9 cellular contexts compared by ENCODE assay signal in the genomic region with DNA sequence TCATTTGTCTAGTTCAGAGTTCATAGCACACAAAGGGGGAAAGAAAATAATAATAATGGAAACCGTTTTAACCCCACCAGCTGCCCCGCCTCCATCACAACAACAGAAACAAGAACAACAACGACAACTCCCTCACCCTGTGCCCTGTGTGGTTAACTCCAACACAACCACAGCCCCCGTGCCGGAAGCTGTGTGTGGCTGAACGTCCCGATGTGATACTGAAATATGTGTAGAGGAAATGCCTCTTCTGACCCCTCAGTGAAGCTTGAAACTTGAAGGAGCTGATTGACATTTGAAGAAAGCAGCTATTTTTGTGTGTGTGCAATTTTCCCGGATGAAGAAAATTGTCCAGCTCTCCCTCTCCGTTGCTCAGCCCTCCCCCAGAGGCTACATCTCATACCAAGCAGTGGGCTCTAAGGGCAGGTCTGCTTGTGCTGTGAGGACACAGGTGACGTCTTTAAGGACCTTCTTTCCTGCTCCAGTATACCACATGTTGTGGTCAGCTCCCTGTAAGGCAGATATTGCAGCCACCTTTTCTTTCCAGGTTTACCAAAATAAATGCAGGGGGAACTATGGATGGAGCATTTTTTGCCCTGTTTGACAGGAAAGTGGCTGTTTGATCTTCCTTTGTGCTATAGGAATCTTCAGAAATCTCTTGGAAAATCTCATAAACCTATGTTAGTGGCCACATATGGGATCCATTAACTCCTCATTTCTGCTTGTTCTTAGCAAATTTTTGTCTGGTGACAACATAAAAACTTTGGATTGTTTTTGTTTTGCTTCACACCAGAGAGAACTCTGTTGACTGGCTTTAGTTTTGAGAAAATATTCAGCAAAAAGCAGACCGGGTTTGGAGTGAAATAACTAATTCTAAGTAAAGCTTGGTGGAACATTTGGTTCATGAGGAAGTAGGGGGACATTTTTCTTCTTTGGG.
A peak's percentile ranks its signal among the peaks of the same experiment; 100 is the strongest.
DNase-seq lines count a peak whose midpoint lies in the region; ATAC-seq, FAIRE-seq and TF ChIP-seq lines count a peak whose summit lies in the region.
"Had no signal": no experiment of that assay in that cellular context is flagged by ENCODE, and none has a peak within 500 bp of the region (broad histone marks: within the 10 kb centered on the region; RNA-seq: fewer than 3 reads in every experiment).

No MANE protein-coding gene starts in this region.

- H3K27me3 Mint-ChIP-seq in effector memory CD8-positive, alpha-beta T cell: peaks cover 5 to 41% of the 10 kb centered on the region in 2 donors

- H3K9me3 Mint-ChIP-seq in effector memory CD8-positive, alpha-beta T cell: no peaks in the 10 kb centered on the region
- H3K9me3 Mint-ChIP-seq: activated B cell treated with CpG ODN at 0.5 μM for 24 hours had no signal

- H3K4me1 Mint-ChIP-seq in effector memory CD8-positive, alpha-beta T cell (ENCODE audit: low read depth in 2 of 2): peaks cover 37 to 39% of the 10 kb centered on the region in 2 donors

- H3K4me3 Mint-ChIP-seq in effector memory CD8-positive, alpha-beta T cell: peak overlapping the region; percentile 76 to 78
- H3K4me3 Mint-ChIP-seq: activated B cell treated with CpG ODN at 0.5 μM for 24 hours had no signal

- no peak for TF ChIP-seq CTCF in D721Med (IDR thresholded peaks at IDR 0.05; ENCODE audit: insufficient read depth, missing control alignments)
- TF ChIP-seq CTCF in omental fat pad (IDR thresholded peaks at IDR 0.05): no peak

- peaks cover 8% of the 10 kb centered on the region for H3K36me3 Mint-ChIP-seq in effector memory CD8-positive, alpha-beta T cell (ENCODE audit: insufficient read depth)

- no peak for FAIRE-seq in D721Med (lab: Jason Lieb, UNC)

- DNase-seq in GM19238 (ENCODE audit: insufficient read length, low spot score) (peak; percentile 16), D721Med (ENCODE audit: insufficient read length, low spot score) (no peak), omental fat pad (ENCODE audit: low spot score) (no peak), AML-193 (lab: John Stamatoyannopoulos, UW) (no peak)
- peak; percentile 55 for DNase-seq in activated CD4-positive, CD25-positive, alpha-beta regulatory T cell treated with anti-CD3 and anti-CD28 coated beads, Interleukin-2, amount 50 U/mL, for 72 hours
- peak; percentile 43 to 56 (median 53) for DNase-seq in effector memory CD8-positive, alpha-beta T cell
- peak; percentile 68 for DNase-seq in stimulated activated CD4-positive, alpha-beta T cell treated with anti-CD3 and anti-CD28 coated beads, Interleukin-1b, Interleukin-23, amount 100 ng/mL, for 48 hours
- DNase-seq: activated B cell treated with CpG ODN at 0.5 μM for 24 hours had no signal

- peak; percentile 97 for ATAC-seq in HG03135 (IDR thresholded peaks at IDR 0.05; ENCODE audit: unreplicated experiment)
- ATAC-seq in effector memory CD8-positive, alpha-beta T cell (replicated peaks): peak; percentile 82
- ATAC-seq in omental fat pad (ENCODE audit: low FRiP score): no peak

- H3K27ac Mint-ChIP-seq in effector memory CD8-positive, alpha-beta T cell: peak overlapping the region; percentile 38 to 70
- H3K27ac Mint-ChIP-seq: activated B cell treated with CpG ODN at 0.5 μM for 24 hours had no signal

Comparison
In these comparisons a context has a peak if more than half of its experiments do, and no peak if none do; other contexts are left out.
1. DNase-seq: peak in GM19238 (single experiment), activated CD4-positive, CD25-positive, alpha-beta regulatory T cell treated with anti-CD3 and anti-CD28 coated beads, Interleukin-2, amount 50 U/mL, for 72 hours (single experiment), effector memory CD8-positive, alpha-beta T cell (3 of 3) and stimulated activated CD4-positive, alpha-beta T cell treated with anti-CD3 and anti-CD28 coated beads, Interleukin-1b, Interleukin-23, amount 100 ng/mL, for 48 hours (single experiment); none in D721Med (single experiment), omental fat pad (single experiment) and AML-193 (0 of 2).